Comparison of ENCODE assay signal across 2 cellular contexts in genomic region chr2:52882974-52883373, GRCh38.
TF ChIP-seq lines count a peak whose summit lies in the region.

No MANE protein-coding gene starts in this region.

TF ChIP-seq in HEK293, 187 proteins besides CTCF, POLR2A, EP300 and RAD21:
- TF ChIP-seq ZNF585B (tag by site-specific recombination; IDR thresholded peaks at IDR 0.05) (0 out of 2 replicates have a peak, but pooled peaks have one; percentile 5), ZNF354C (tag by site-specific recombination; IDR thresholded peaks at IDR 0.05; ENCODE audit: borderline replicate concordance, low read depth) (no peak)
TF ChIP-seq in HEK293: peak in this region for 1.

TF ChIP-seq in IMR-90, 13 proteins besides CTCF, POLR2A, EP300 and RAD21:
- no peak for TF ChIP-seq MAFK (IDR thresholded peaks at IDR 0.05; ENCODE audit: low read depth, low read length)
- TF ChIP-seq ELK1 (IDR thresholded peaks at IDR 0.05; ENCODE audit: borderline replicate concordance, low read depth, low read length): no peak
- TF ChIP-seq USF2 (IDR thresholded peaks at IDR 0.05; ENCODE audit: low read depth, low read length): no peak
- TF ChIP-seq SMC3 (IDR thresholded peaks at IDR 0.05; ENCODE audit: low read depth, low read length): no peak
- no peak for TF ChIP-seq FOS (IDR thresholded peaks at IDR 0.05; ENCODE audit: low read depth, low read length)
- no peak for TF ChIP-seq RFX5 (IDR thresholded peaks at IDR 0.05; ENCODE audit: low read depth, low read length)
- no peak for TF ChIP-seq MXI1 (IDR thresholded peaks at IDR 0.05; ENCODE audit: borderline replicate concordance, low read depth, low read length)
